In genomic region chr16:55539049-55539448, GRCh38 we compare ENCODE assay signal across 21 cellular contexts. TPM values are rescaled to one million over a fixed set of nuclear protein-coding genes. Genes with fewer than 3 reads are reported as not detected.
DNase-seq lines count a peak whose midpoint lies in the region; FAIRE-seq and TF ChIP-seq lines count a peak whose summit lies in the region.
"Had no signal": no experiment of that assay in that cellular context is flagged by ENCODE, and none has a peak within 500 bp of the region (broad histone marks: within the 10 kb centered on the region; RNA-seq: fewer than 3 reads in every experiment).

No MANE protein-coding gene starts in this region.

- DNase-seq in ELR (ENCODE audit: low read depth) (peak; percentile 32), NOMO-1 (lab: John Stamatoyannopoulos, UW; ENCODE audit: unreplicated experiment in 2 of 2) (peak; percentile 57 to 92), dorsolateral prefrontal cortex (no peak), RCC 7860 (ENCODE audit: low spot score) (no peak), esophagus muscularis mucosa (ENCODE audit: extremely low spot score) (no peak), HuH-7.5 (ENCODE audit: low spot score) (no peak), ACHN (no peak)
- DNase-seq: activated B cell treated with CpG ODN at 0.5 μM for 24 hours; activated CD8-positive, alpha-beta memory T cell treated with anti-CD3 and anti-CD28 coated beads for 24 hours; DMS153; Karpas-422; NCI-H146; PC-3; T-cell had no signal

- intact Hi-C loops in dorsolateral prefrontal cortex (cut with DNase I) (no loop called here), esophagus muscularis mucosa (cut with DNase I) (no loop called here)

- peaks cover 28 to 32% of the 10 kb centered on the region in 2 experiments for H3K4me1 ChIP-seq in neutrophil (ENCODE audit: control insufficient read depth in 1 of 2, insufficient read depth in 1 of 2, low read depth in 1 of 2, low read length in 1 of 2)
- H3K4me1 ChIP-seq in esophagus muscularis mucosa: peaks cover 0 to 5% (median 0%) of the 10 kb centered on the region in 4 donors
- H3K4me1 ChIP-seq: parathyroid adenoma had no signal

- 51% methylated on average over 5 of the region's 5 CpGs for WGBS in esophagus muscularis mucosa

- H3K27me3 ChIP-seq in dorsolateral prefrontal cortex (no peaks in the 10 kb centered on the region), neutrophil (no peaks in the 10 kb centered on the region), esophagus muscularis mucosa (no peaks in the 10 kb centered on the region)

- FAIRE-seq in RCC 7860 (lab: Jason Lieb, UNC): no peak
- FAIRE-seq: GM19239 had no signal

- H3K4me3 ChIP-seq in dorsolateral prefrontal cortex (peak overlapping the region in 3 of 59 donors; percentile 3 to 35 (median 4)), neutrophil (ENCODE audit: low read depth in 1 of 2, low read length in 1 of 2) (peak overlapping the region; percentile 12 to 31), esophagus muscularis mucosa (no peak overlapping the region)
- H3K4me3 ChIP-seq: coronary artery had no signal

- TF ChIP-seq EP300 in esophagus muscularis mucosa (IDR thresholded peaks at IDR 0.05): no peak

- H3K27ac ChIP-seq in dorsolateral prefrontal cortex (peak overlapping the region in 39 of 59 donors; percentile 1 to 76 (median 46)), neutrophil (peak overlapping the region; percentile 84), esophagus muscularis mucosa (replicated peaks in 1 of 4) (peak overlapping the region in 1 of 4 donors; percentile 13)
- H3K27ac ChIP-seq: coronary artery, parathyroid adenoma had no signal

- TF ChIP-seq CTCF in dorsolateral prefrontal cortex (IDR thresholded peaks at IDR 0.05 in 54 of 56, conservative IDR thresholded peaks at IDR 0.05 in 2 of 56; ENCODE audit: low read depth in 1 of 56, partially characterized antibody in 56 of 56) (peak in 1 of 56 donors; percentile 3), neutrophil (IDR thresholded peaks at IDR 0.05) (no peak), esophagus muscularis mucosa (IDR thresholded peaks at IDR 0.05) (no peak)

- in situ Hi-C loops in ACHN (cut with HindIII; ENCODE audit: low pct_ligation_motif_present, low pct_unique_long_range_greater_than_20kb, low sequenced_read_pairs): no loop called here

- H3K9me3 ChIP-seq in neutrophil (no peaks in the 10 kb centered on the region), esophagus muscularis mucosa (no peaks in the 10 kb centered on the region)

- TF ChIP-seq POLR2A in esophagus muscularis mucosa (IDR thresholded peaks at IDR 0.05; ENCODE audit: low read depth): no peak

- H3K36me3 ChIP-seq in neutrophil: peaks cover 44% of the 10 kb centered on the region
- H3K36me3 ChIP-seq in esophagus muscularis mucosa: no peaks in the 10 kb centered on the region

RNA-seq across cellular contexts. Expression of gene CAPNS2, which starts 27.4 kb away (rescaled TPM):
- 1 to 10 TPM in 51 of 120 experiments, under 1 TPM in 45, not detected in 24; 0.45 to 3.6 (median 1.0) TPM for total RNA-seq in dorsolateral prefrontal cortex
- 1 to 10 TPM in 1 of 4 donors, under 1 TPM in 2, not detected in 1; 0.32 to 1.2 (median 0.46) TPM for total RNA-seq in esophagus muscularis mucosa
- total RNA-seq: activated B cell treated with CpG ODN at 0.5 μM for 24 hours, epithelial cell of proximal tubule, myocyte, NCI-H460, T-cell had no signal

RNA-seq across cellular contexts. Expression of gene LPCAT2, which starts 30.2 kb away (rescaled TPM):
- total RNA-seq in dorsolateral prefrontal cortex (10 to 100 TPM in 88 of 120 experiments, 1 to 10 TPM in 32; 3.1 to 28.7 (median 11.7) TPM), esophagus muscularis mucosa (10 to 100 TPM in 3 of 4 donors, 1 to 10 TPM in 1; 9.6 to 12.9 (median 12.0) TPM)

Comparison
In these comparisons a context has a peak if more than half of its experiments do, and no peak if none do; other contexts are left out.
1. DNase-seq: peak in ELR (single experiment) and NOMO-1 (2 of 2); none in dorsolateral prefrontal cortex (0 of 10), RCC 7860 (single experiment), esophagus muscularis mucosa (single experiment), HuH-7.5 (single experiment) and ACHN (single experiment).
2. H3K4me3 ChIP-seq: peak in neutrophil (2 of 2); none in esophagus muscularis mucosa (0 of 4).